14 cellular contexts compared by ENCODE assay signal in the genomic region with DNA sequence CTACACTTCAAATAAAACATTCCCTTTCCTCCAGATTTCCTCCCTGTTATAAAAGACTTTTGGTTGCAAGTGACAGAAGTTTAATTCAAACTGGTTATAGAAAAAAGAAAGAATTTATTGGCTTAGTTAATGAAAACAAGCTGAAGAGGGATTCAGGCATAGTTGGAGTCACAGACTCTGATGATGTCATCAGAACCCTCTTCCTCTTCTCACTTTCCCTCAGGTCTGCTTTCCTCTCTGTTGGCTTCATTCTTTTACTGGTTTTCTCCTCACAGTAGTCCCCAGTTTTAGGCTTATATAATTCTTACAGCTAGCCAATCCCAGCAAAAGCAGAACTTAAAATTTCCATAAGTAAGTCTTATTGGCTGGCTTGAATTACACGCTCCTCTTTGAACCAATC. TPM values are rescaled to one million over a fixed set of nuclear protein-coding genes. Genes with fewer than 3 reads are reported as not detected.
DNase-seq lines count a peak whose midpoint lies in the region; ATAC-seq, FAIRE-seq and TF ChIP-seq lines count a peak whose summit lies in the region.
"Had no signal": no experiment of that assay in that cellular context is flagged by ENCODE, and none has a peak within 500 bp of the region (broad histone marks: within the 10 kb centered on the region; RNA-seq: fewer than 3 reads in every experiment).

No MANE protein-coding gene starts in this region.

- no peak for ATAC-seq in HG02588 (IDR thresholded peaks at IDR 0.05; ENCODE audit: unreplicated experiment)

- intact Hi-C loops in CD14-positive monocyte (cut with micrococcal nuclease) (no loop called here), PC-9 (cut with micrococcal nuclease; ENCODE audit: unreplicated experiment) (no loop called here)

- TF ChIP-seq RAD21 in SK-N-SH (IDR thresholded peaks at IDR 0.05; ENCODE audit: low read length): no peak

- H4K20me1 ChIP-seq in SK-N-SH (ENCODE audit: insufficient read depth) (no peaks in the 10 kb centered on the region), PC-9 (ENCODE audit: insufficient read depth) (no peaks in the 10 kb centered on the region)

- H3K4me3 Mint-ChIP-seq in CD14-positive monocyte: no peak overlapping the region
- H3K4me3 Mint-ChIP-seq: brain had no signal

- CTCF ChIA-PET in SK-N-SH (lab: Yijun Ruan, JAX): no interaction called here
- CTCF ChIA-PET in PC-9 (lab: Charles Lee): no interaction called here

- H3K79me2 ChIP-seq in SK-N-SH (ENCODE audit: insufficient read depth): no peaks in the 10 kb centered on the region
- no peaks in the 10 kb centered on the region for H3K79me2 ChIP-seq in PC-9 (ENCODE audit: low read depth)

- H3K27ac ChIP-seq in SK-N-SH (ENCODE audit: low read depth in 2 of 2, low read length in 1 of 2) (peak overlapping the region; percentile 67 to 92), WERI-Rb-1 (no peak overlapping the region), PC-9 (no peak overlapping the region)
- H3K27ac ChIP-seq: prostate gland, upper lobe of left lung had no signal

- FAIRE-seq in H54 (lab: Jason Lieb, UNC): peak; percentile 43

- H2AFZ ChIP-seq in SK-N-SH (ENCODE audit: low read depth): peak overlapping the region; percentile 84
- no peak overlapping the region; the same call in 1 of the 2 replicates for H2AFZ ChIP-seq in PC-9

- H3K4me1 ChIP-seq in SK-N-SH (ENCODE audit: control insufficient read depth in 1 of 2, insufficient read depth in 2 of 2, low read depth in 1 of 2, low read length in 1 of 2) (peaks cover 0 to 20% of the 10 kb centered on the region in 2 experiments; a peak in 2 of 4 replicates), PC-9 (replicated peaks; ENCODE audit: insufficient read depth) (peaks cover 25% of the 10 kb centered on the region)
- H3K4me1 ChIP-seq: prostate gland had no signal

- H3K9me3 Mint-ChIP-seq in CD14-positive monocyte: peaks cover 0 to 3% (median 0%) of the 10 kb centered on the region in 7 donors
- H3K9me3 Mint-ChIP-seq: brain had no signal

- H3F3A ChIP-seq in SK-N-SH (replicated peaks; ENCODE audit: insufficient read depth): peaks cover 17% of the 10 kb centered on the region
- H3F3A ChIP-seq in PC-9 (ENCODE audit: insufficient read depth, low read depth): peaks cover 15% of the 10 kb centered on the region

- no TSS peak for BruUV-seq in PC-9 (replicated peaks; lab: Mats Ljungman, UMichigan)

- H3K4me2 ChIP-seq in SK-N-SH (peak overlapping the region; percentile 35; the same call in 1 of the 2 replicates), PC-9 (no peak overlapping the region)

- TF ChIP-seq CTCF in CD14-positive monocyte (IDR thresholded peaks at IDR 0.05): no peak
- no peak for TF ChIP-seq CTCF in SK-N-SH (IDR thresholded peaks at IDR 0.05)
- TF ChIP-seq CTCF in foreskin fibroblast (IDR thresholded peaks at IDR 0.05; ENCODE audit: low read depth, low read length): no peak
- no peak for TF ChIP-seq CTCF in WERI-Rb-1 (IDR thresholded peaks at IDR 0.05; ENCODE audit: low read depth, low read length)
- no peak for TF ChIP-seq CTCF in PC-9 (conservative IDR thresholded peaks at IDR 0.05)

- DNase-seq in CD14-positive monocyte (ENCODE audit: low spot score): no peak
- DNase-seq in H54 (ENCODE audit: insufficient read length, low spot score): no peak
- DNase-seq in SK-N-SH: no peak
- DNase-seq in foreskin fibroblast: peak; percentile 45 to 73
- no peak for DNase-seq in amniotic stem cell (lab: John Stamatoyannopoulos, UW)
- DNase-seq in WERI-Rb-1: no peak
- no peak for DNase-seq in PC-9
- DNase-seq: activated CD4-positive, alpha-beta T cell treated with anti-CD3 and anti-CD28 coated beads, Interleukin-2, amount 50 U/mL, for 1 hour; DMS79; NCI-H187; upper lobe of left lung had no signal

- H3K4me1 Mint-ChIP-seq in CD14-positive monocyte: peaks cover 36% of the 10 kb centered on the region
- H3K4me1 Mint-ChIP-seq: brain had no signal

- peak overlapping the region; percentile 48; the same call in 1 of the 2 replicates for H3K9ac ChIP-seq in SK-N-SH

- WGBS in SK-N-SH (ENCODE audit: low lambda C conversion rate): 100% methylated on average over 1 of the region's 1 CpG

- H3K27ac Mint-ChIP-seq in CD14-positive monocyte: peak overlapping the region; percentile 40 to 83 (median 70)

- TF ChIP-seq EP300 in SK-N-SH (IDR thresholded peaks at IDR 0.05; ENCODE audit: borderline replicate concordance in 1 of 2, low read depth in 1 of 2, low read length in 1 of 2): no peak

- H3K36me3 ChIP-seq in SK-N-SH (replicated peaks in 1 of 2; ENCODE audit: control insufficient read depth in 1 of 2, insufficient read depth in 2 of 2, low read length in 1 of 2): no peaks in the 10 kb centered on the region
- no peaks in the 10 kb centered on the region for H3K36me3 ChIP-seq in WERI-Rb-1
- H3K36me3 ChIP-seq in PC-9 (ENCODE audit: low read depth): no peaks in the 10 kb centered on the region
- H3K36me3 ChIP-seq: prostate gland, upper lobe of left lung had no signal

- peaks cover 3% of the 10 kb centered on the region in 2 donors for H3K36me3 Mint-ChIP-seq in CD14-positive monocyte
- H3K36me3 Mint-ChIP-seq: brain had no signal

- no peaks in the 10 kb centered on the region for H3K27me3 Mint-ChIP-seq in CD14-positive monocyte (ENCODE audit: low read depth in 3 of 3)
- H3K27me3 Mint-ChIP-seq: brain had no signal

- H3K9me2 ChIP-seq in SK-N-SH: no peaks in the 10 kb centered on the region
- peaks cover 6% of the 10 kb centered on the region for H3K9me2 ChIP-seq in PC-9 (ENCODE audit: insufficient read depth)

- no peak for TF ChIP-seq POLR2A in H54 (IDR thresholded peaks at IDR 0.05; ENCODE audit: low read depth, low read length)

- H3K9me3 ChIP-seq in SK-N-SH (no peaks in the 10 kb centered on the region), WERI-Rb-1 (ENCODE audit: severe bottlenecking) (no peaks in the 10 kb centered on the region), PC-9 (ENCODE audit: insufficient read depth, low read depth) (no peaks in the 10 kb centered on the region; the same call in none of the 2 replicates)
- H3K9me3 ChIP-seq: prostate gland, upper lobe of left lung had no signal

- H3K27me3 ChIP-seq in SK-N-SH (ENCODE audit: insufficient read depth) (no peaks in the 10 kb centered on the region), WERI-Rb-1 (ENCODE audit: insufficient read depth, low read depth, severe bottlenecking) (peaks cover 3% of the 10 kb centered on the region), PC-9 (ENCODE audit: insufficient read depth, low read depth) (no peaks in the 10 kb centered on the region)
- H3K27me3 ChIP-seq: upper lobe of left lung had no signal

- POLR2A ChIA-PET in SK-N-SH (lab: Yijun Ruan, JAX) (no interaction called here), PC-9 (lab: Charles Lee; ENCODE audit: unreplicated experiment) (no interaction called here)

- no peak overlapping the region for H3K4me3 ChIP-seq in SK-N-SH (ENCODE audit: low read depth in 2 of 2, low read length in 1 of 2)
- no peak overlapping the region for H3K4me3 ChIP-seq in foreskin fibroblast (ENCODE audit: low read depth in 1 of 2, low read length in 2 of 2)
- H3K4me3 ChIP-seq in WERI-Rb-1 (ENCODE audit: low read depth, low read length): no peak overlapping the region
- H3K4me3 ChIP-seq in PC-9: no peak overlapping the region
- H3K4me3 ChIP-seq: prostate gland, upper lobe of left lung had no signal

TF ChIP-seq in SK-N-SH, 30 proteins besides CTCF, POLR2A, EP300 and RAD21:
- peak; percentile 79 for TF ChIP-seq TCF12 (IDR thresholded peaks at IDR 0.05)
- TF ChIP-seq POLR2AphosphoS5 (IDR thresholded peaks at IDR 0.05; ENCODE audit: low read depth, low read length): no peak
- TF ChIP-seq RFX5 (IDR thresholded peaks at IDR 0.05; ENCODE audit: low read length): no peak
- TF ChIP-seq, protein P1, sequence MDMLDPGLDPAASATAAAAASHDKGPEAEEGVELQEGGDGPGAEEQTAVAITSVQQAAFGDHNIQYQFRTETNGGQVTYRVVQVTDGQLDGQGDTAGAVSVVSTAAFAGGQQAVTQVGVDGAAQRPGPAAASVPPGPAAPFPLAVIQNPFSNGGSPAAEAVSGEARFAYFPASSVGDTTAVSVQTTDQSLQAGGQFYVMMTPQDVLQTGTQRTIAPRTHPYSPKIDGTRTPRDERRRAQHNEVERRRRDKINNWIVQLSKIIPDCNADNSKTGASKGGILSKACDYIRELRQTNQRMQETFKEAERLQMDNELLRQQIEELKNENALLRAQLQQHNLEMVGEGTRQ (IDR thresholded peaks at IDR 0.05; ENCODE audit: borderline replicate concordance, low read depth, low read length): no peak
- TF ChIP-seq, protein P2, sequence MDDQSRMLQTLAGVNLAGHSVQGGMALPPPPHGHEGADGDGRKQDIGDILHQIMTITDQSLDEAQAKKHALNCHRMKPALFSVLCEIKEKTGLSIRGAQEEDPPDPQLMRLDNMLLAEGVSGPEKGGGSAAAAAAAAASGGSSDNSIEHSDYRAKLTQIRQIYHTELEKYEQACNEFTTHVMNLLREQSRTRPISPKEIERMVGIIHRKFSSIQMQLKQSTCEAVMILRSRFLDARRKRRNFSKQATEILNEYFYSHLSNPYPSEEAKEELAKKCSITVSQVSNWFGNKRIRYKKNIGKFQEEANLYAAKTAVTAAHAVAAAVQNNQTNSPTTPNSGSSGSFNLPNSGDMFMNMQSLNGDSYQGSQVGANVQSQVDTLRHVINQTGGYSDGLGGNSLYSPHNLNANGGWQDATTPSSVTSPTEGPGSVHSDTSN (IDR thresholded peaks at IDR 0.05): no peak
- TF ChIP-seq MXI1 (IDR thresholded peaks at IDR 0.05; ENCODE audit: low read depth, low read length): no peak
- 0 out of 2 replicates have a peak, but pooled peaks have one; percentile 10 for TF ChIP-seq JUND (IDR thresholded peaks at IDR 0.05)
- no peak for TF ChIP-seq NRF1 (IDR thresholded peaks at IDR 0.05; ENCODE audit: low read depth, low read length)
- TF ChIP-seq NFIC (IDR thresholded peaks at IDR 0.05; ENCODE audit: borderline replicate concordance): no peak
- no peak for TF ChIP-seq FOXJ3 (CRISPR knock-in tag; IDR thresholded peaks at IDR 0.05)
- no peak for TF ChIP-seq MEF2A (IDR thresholded peaks at IDR 0.05; ENCODE audit: borderline replicate concordance, low read depth)
- TF ChIP-seq FOXM1 (IDR thresholded peaks at IDR 0.05; ENCODE audit: low read depth): no peak
- no peak for TF ChIP-seq GATA2 (CRISPR knock-in tag; IDR thresholded peaks at IDR 0.05)

RNA-seq across cellular contexts. Expression of a gene that starts 32.0 kb away (rescaled TPM):
- polyA plus RNA-seq in CD14-positive monocyte: 100 to 1,000 TPM; 191 to 204 TPM
- polyA plus RNA-seq in SK-N-SH (2012; rRNA removed): 44.3 and 65.1 TPM in 2 replicates
- 53.4 and 63.3 TPM in 2 replicates for polyA plus RNA-seq in SK-N-SH (2012; cell fraction: cytosol; rRNA removed)
- 56.9 and 69.6 TPM in 2 replicates for polyA plus RNA-seq in SK-N-SH (2012; cell fraction: nucleus; rRNA removed)
- total RNA-seq in PC-9 (2021): 122 and 176 TPM in 2 replicates

Comparison
In these comparisons a context has a peak if more than half of its experiments do, and no peak if none do; other contexts are left out.
1. DNase-seq: peak in foreskin fibroblast (2 of 2); none in CD14-positive monocyte (single experiment), H54 (single experiment), SK-N-SH (single experiment), amniotic stem cell (single experiment), WERI-Rb-1 (single experiment) and PC-9 (0 of 2).
2. H3K27ac ChIP-seq: peak in SK-N-SH (2 of 2); none in WERI-Rb-1 (single experiment) and PC-9 (single experiment).